ENCODE assay signal across 1 cellular context in the genomic region with DNA sequence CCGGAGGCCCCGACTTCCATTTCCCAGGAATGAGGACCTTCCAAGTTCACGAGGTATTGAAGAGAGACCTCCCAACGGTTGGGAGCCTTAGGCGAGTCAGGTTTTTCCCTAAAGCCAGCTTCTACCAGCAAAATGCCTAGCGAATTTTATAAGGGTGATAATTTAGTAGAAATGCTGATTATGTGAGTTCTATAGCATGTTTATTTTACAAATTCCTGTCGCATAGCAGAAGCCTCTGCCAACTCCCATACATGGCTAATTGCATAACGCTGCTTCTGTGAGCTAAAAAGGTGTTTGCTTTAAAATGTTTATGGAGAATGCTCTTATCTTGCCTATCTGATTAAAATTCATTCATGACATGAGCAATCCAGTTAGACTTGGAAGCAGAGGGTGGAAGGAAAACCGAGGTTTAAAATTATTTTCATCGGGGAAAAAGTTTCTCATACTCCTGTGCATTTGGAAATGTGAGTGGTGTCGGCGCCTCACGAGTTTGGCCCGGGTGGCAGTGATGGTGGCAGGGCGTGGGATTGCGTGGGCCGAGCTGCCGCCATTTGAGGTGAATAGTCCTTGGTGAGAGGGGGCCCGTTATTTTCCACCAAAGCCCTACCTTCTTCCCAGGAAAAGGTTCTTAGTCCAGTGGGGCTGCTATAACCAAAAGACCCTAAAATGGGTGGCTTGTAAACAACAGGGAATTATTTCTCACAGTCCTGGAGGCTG.
TF ChIP-seq lines count a peak whose summit lies in the region.

No MANE protein-coding gene starts in this region.

TF ChIP-seq in HEK293, 187 proteins besides CTCF, POLR2A, EP300 and RAD21 (continued from another document):
- TF ChIP-seq, protein P1, sequence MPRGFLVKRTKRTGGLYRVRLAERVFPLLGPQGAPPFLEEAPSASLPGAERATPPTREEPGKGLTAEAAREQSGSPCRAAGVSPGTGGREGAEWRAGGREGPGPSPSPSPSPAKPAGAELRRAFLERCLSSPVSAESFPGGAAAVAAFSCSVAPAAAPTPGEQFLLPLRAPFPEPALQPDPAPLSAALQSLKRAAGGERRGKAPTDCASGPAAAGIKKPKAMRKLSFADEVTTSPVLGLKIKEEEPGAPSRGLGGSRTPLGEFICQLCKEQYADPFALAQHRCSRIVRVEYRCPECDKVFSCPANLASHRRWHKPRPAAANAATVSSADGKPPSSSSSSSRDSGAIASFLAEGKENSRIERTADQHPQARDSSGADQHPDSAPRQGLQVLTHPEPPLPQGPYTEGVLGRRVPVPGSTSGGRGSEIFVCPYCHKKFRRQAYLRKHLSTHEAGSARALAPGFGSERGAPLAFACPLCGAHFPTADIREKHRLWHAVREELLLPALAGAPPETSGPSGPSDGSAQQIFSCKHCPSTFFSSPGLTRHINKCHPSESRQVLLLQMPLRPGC (tag by site-specific recombination; IDR thresholded peaks at IDR 0.05): no peak
- TF ChIP-seq ZFP69B (tag by site-specific recombination; IDR thresholded peaks at IDR 0.05) (no peak), FEZF1 (tag by site-specific recombination; IDR thresholded peaks at IDR 0.05) (peak; percentile 91), OSR2 (tag by site-specific recombination; IDR thresholded peaks at IDR 0.05) (0 out of 2 replicates have a peak, but pooled peaks have one; percentile 42), ZNF585B (tag by site-specific recombination; IDR thresholded peaks at IDR 0.05) (no peak), ZNF837 (tag by site-specific recombination; IDR thresholded peaks at IDR 0.05) (no peak), GLI2 (tag by site-specific recombination; IDR thresholded peaks at IDR 0.05; ENCODE audit: borderline replicate concordance, low read depth) (no peak), REPIN1 (tag by site-specific recombination; IDR thresholded peaks at IDR 0.05; ENCODE audit: low read depth) (no peak), ZNF600 (tag by site-specific recombination; IDR thresholded peaks at IDR 0.05) (no peak), ZNF174 (tag by site-specific recombination; IDR thresholded peaks at IDR 0.05) (no peak), ZNF677 (tag by site-specific recombination; IDR thresholded peaks at IDR 0.05) (no peak), SP2 (tag by site-specific recombination; IDR thresholded peaks at IDR 0.05) (no peak), MEIS1 (CRISPR knock-in tag; IDR thresholded peaks at IDR 0.05; ENCODE audit: borderline replicate concordance) (no peak)
- TF ChIP-seq, protein P2, sequence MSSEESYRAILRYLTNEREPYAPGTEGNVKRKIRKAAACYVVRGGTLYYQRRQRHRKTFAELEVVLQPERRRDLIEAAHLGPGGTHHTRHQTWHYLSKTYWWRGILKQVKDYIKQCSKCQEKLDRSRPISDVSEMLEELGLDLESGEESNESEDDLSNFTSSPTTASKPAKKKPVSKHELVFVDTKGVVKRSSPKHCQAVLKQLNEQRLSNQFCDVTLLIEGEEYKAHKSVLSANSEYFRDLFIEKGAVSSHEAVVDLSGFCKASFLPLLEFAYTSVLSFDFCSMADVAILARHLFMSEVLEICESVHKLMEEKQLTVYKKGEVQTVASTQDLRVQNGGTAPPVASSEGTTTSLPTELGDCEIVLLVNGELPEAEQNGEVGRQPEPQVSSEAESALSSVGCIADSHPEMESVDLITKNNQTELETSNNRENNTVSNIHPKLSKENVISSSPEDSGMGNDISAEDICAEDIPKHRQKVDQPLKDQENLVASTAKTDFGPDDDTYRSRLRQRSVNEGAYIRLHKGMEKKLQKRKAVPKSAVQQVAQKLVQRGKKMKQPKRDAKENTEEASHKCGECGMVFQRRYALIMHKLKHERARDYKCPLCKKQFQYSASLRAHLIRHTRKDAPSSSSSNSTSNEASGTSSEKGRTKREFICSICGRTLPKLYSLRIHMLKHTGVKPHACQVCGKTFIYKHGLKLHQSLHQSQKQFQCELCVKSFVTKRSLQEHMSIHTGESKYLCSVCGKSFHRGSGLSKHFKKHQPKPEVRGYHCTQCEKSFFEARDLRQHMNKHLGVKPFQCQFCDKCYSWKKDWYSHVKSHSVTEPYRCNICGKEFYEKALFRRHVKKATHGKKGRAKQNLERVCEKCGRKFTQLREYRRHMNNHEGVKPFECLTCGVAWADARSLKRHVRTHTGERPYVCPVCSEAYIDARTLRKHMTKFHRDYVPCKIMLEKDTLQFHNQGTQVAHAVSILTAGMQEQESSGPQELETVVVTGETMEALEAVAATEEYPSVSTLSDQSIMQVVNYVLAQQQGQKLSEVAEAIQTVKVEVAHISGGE (tag by site-specific recombination; conservative IDR thresholded peaks at IDR 0.05; ENCODE audit: low read depth): no peak
- TF ChIP-seq, protein P3, sequence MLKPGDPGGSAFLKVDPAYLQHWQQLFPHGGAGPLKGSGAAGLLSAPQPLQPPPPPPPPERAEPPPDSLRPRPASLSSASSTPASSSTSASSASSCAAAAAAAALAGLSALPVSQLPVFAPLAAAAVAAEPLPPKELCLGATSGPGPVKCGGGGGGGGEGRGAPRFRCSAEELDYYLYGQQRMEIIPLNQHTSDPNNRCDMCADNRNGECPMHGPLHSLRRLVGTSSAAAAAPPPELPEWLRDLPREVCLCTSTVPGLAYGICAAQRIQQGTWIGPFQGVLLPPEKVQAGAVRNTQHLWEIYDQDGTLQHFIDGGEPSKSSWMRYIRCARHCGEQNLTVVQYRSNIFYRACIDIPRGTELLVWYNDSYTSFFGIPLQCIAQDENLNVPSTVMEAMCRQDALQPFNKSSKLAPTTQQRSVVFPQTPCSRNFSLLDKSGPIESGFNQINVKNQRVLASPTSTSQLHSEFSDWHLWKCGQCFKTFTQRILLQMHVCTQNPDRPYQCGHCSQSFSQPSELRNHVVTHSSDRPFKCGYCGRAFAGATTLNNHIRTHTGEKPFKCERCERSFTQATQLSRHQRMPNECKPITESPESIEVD (tag by site-specific recombination; IDR thresholded peaks at IDR 0.05): peak; percentile 53
TF ChIP-seq in HEK293: peak in this region for 3.
